11 cellular contexts compared by ENCODE assay signal in the genomic region with DNA sequence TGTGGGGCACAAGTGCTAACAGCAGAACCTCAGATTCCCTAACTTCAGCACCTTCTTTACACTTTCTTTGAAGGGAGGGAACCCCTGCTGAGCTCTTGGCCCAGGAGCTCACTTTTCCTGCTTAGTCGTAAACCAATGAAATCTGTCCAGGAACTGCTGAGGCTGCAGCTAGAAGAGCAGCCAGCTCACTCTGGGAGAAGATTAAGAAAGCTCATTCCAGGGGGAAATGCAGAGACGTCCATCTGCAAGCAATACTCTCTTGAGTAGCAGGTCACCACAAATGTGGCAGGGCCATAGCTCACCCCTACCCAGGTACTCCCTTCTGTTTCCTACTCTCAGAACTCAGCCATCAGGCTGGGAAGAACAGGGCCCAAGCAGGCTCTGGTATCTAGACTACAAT.
A peak's percentile ranks its signal among the peaks of the same experiment; 100 is the strongest.
DNase-seq lines count a peak whose midpoint lies in the region; ATAC-seq and TF ChIP-seq lines count a peak whose summit lies in the region.
"Had no signal": no experiment of that assay in that cellular context is flagged by ENCODE, and none has a peak within 500 bp of the region (broad histone marks: within the 10 kb centered on the region; RNA-seq: fewer than 3 reads in every experiment).

No MANE protein-coding gene starts in this region.

- no CpG with 5 or more reads among the region's 2 CpGs for WGBS in mesendoderm (ENCODE audit: extremely low coverage, insufficient coverage, low lambda C conversion rate)

- H3K4me3 Mint-ChIP-seq in brain: no peak overlapping the region
- H3K4me3 Mint-ChIP-seq: activated naive CD8-positive, alpha-beta T cell had no signal

- no peaks in the 10 kb centered on the region for H3K36me3 Mint-ChIP-seq in brain
- H3K36me3 Mint-ChIP-seq: activated naive CD8-positive, alpha-beta T cell had no signal

- H3K4me1 ChIP-seq in mesendoderm (ENCODE audit: control insufficient read depth, low read depth, low read length): peaks cover 23% of the 10 kb centered on the region

- no peak overlapping the region for H3K4me3 ChIP-seq in mesendoderm (ENCODE audit: low read length)
- H3K4me3 ChIP-seq: mucosa of descending colon had no signal

- no peak overlapping the region for H3K18ac ChIP-seq in mesendoderm (ENCODE audit: low read length)

- DNase-seq in mesendoderm (peak; percentile 93), HuH-7 (ENCODE audit: low spot score) (no peak), NCI-H1105 treated with DMSO at 0.1 percent for 48 hours (lab: John Stamatoyannopoulos, UW) (no peak), NCI-H1436 treated with DMSO at 0.1 percent for 48 hours (lab: John Stamatoyannopoulos, UW) (no peak)
- DNase-seq: mucosa of descending colon had no signal

- H3K4me1 Mint-ChIP-seq in brain: peaks cover 63% of the 10 kb centered on the region

- TF ChIP-seq EP300 in Ishikawa (IDR thresholded peaks at IDR 0.05; ENCODE audit: borderline replicate concordance): no peak

- H3K27me3 Mint-ChIP-seq in brain: peaks cover 2% of the 10 kb centered on the region

- peak overlapping the region in 3 of 5 experiments; percentile 56 to 81 (median 64) for H3K27ac Mint-ChIP-seq in brain
- H3K27ac Mint-ChIP-seq: activated naive CD8-positive, alpha-beta T cell had no signal

- H3K27me3 ChIP-seq in mesendoderm (ENCODE audit: insufficient read depth, low read length, poor library complexity): no peaks in the 10 kb centered on the region

- no peak overlapping the region for H3K23ac ChIP-seq in mesendoderm (ENCODE audit: low read length)

- H2BK5ac ChIP-seq in mesendoderm (ENCODE audit: low read length): no peak overlapping the region

- no peak; the same call in 1 of the 2 replicates for TF ChIP-seq RAD21 in Ishikawa (IDR thresholded peaks at IDR 0.05; ENCODE audit: low read depth)

- H3K56ac ChIP-seq in mesendoderm (ENCODE audit: low read length): no peak overlapping the region

- no peak overlapping the region for H2BK120ac ChIP-seq in mesendoderm (ENCODE audit: low read depth, low read length)

- ATAC-seq in GM18867 (IDR thresholded peaks at IDR 0.05; ENCODE audit: unreplicated experiment) (peak; percentile 25), HG03095 (IDR thresholded peaks at IDR 0.05; ENCODE audit: unreplicated experiment) (no peak)
- ATAC-seq: Panc1 had no signal

- no peaks in the 10 kb centered on the region for H3K79me1 ChIP-seq in mesendoderm (ENCODE audit: low read length)

- no peak overlapping the region for H4K5ac ChIP-seq in mesendoderm (ENCODE audit: low read length)

- no peaks in the 10 kb centered on the region for H3K9me3 Mint-ChIP-seq in brain

- H3K4ac ChIP-seq in mesendoderm (ENCODE audit: low read depth, low read length): no peak overlapping the region

- H3K9ac ChIP-seq in mesendoderm (ENCODE audit: low read length): no peak overlapping the region

- H2BK15ac ChIP-seq in mesendoderm (replicated peaks; ENCODE audit: low read depth): no peak overlapping the region

- H3K36me3 ChIP-seq in mesendoderm (ENCODE audit: control insufficient read depth, insufficient read depth, low read length): no peaks in the 10 kb centered on the region

- no peak overlapping the region for H3K27ac ChIP-seq in mesendoderm (ENCODE audit: low read depth, low read length)

- H4K8ac ChIP-seq in mesendoderm (ENCODE audit: low read depth, low read length): no peak overlapping the region

- H2AK5ac ChIP-seq in mesendoderm (ENCODE audit: low read length): no peak overlapping the region

- no peak overlapping the region for H3K4me2 ChIP-seq in mesendoderm (ENCODE audit: low read length)

- no peak for TF ChIP-seq CTCF in brain (conservative IDR thresholded peaks at IDR 0.05)

- no peaks in the 10 kb centered on the region for H3K79me2 ChIP-seq in mesendoderm (ENCODE audit: control insufficient read depth, insufficient read depth, low read length)

TF ChIP-seq in Ishikawa, 13 proteins besides CTCF, POLR2A, EP300 and RAD21:
- TF ChIP-seq NFIC (IDR thresholded peaks at IDR 0.05): peak; percentile 86
- TF ChIP-seq, protein P1, sequence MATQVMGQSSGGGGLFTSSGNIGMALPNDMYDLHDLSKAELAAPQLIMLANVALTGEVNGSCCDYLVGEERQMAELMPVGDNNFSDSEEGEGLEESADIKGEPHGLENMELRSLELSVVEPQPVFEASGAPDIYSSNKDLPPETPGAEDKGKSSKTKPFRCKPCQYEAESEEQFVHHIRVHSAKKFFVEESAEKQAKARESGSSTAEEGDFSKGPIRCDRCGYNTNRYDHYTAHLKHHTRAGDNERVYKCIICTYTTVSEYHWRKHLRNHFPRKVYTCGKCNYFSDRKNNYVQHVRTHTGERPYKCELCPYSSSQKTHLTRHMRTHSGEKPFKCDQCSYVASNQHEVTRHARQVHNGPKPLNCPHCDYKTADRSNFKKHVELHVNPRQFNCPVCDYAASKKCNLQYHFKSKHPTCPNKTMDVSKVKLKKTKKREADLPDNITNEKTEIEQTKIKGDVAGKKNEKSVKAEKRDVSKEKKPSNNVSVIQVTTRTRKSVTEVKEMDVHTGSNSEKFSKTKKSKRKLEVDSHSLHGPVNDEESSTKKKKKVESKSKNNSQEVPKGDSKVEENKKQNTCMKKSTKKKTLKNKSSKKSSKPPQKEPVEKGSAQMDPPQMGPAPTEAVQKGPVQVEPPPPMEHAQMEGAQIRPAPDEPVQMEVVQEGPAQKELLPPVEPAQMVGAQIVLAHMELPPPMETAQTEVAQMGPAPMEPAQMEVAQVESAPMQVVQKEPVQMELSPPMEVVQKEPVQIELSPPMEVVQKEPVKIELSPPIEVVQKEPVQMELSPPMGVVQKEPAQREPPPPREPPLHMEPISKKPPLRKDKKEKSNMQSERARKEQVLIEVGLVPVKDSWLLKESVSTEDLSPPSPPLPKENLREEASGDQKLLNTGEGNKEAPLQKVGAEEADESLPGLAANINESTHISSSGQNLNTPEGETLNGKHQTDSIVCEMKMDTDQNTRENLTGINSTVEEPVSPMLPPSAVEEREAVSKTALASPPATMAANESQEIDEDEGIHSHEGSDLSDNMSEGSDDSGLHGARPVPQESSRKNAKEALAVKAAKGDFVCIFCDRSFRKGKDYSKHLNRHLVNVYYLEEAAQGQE (IDR thresholded peaks at IDR 0.05; ENCODE audit: low read depth): 0 out of 2 replicates have a peak, but pooled peaks have one; percentile 8
- TF ChIP-seq, protein P2, sequence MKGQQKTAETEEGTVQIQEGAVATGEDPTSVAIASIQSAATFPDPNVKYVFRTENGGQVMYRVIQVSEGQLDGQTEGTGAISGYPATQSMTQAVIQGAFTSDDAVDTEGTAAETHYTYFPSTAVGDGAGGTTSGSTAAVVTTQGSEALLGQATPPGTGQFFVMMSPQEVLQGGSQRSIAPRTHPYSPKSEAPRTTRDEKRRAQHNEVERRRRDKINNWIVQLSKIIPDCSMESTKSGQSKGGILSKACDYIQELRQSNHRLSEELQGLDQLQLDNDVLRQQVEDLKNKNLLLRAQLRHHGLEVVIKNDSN (IDR thresholded peaks at IDR 0.05): 0 out of 2 replicates have a peak, but pooled peaks have one; percentile 11
- TF ChIP-seq, protein P3, sequence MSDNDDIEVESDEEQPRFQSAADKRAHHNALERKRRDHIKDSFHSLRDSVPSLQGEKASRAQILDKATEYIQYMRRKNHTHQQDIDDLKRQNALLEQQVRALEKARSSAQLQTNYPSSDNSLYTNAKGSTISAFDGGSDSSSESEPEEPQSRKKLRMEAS (IDR thresholded peaks at IDR 0.05): no peak
- TF ChIP-seq TEAD4 (IDR thresholded peaks at IDR 0.05): 0 out of 2 replicates have a peak, but pooled peaks have one; percentile 22
- no peak; the same call in 1 of the 2 replicates for TF ChIP-seq TCF12 (IDR thresholded peaks at IDR 0.05; ENCODE audit: low read depth)
